Comparison of ENCODE assay signal across 15 cellular contexts in genomic region chr10:65501259-65501658, GRCh38.
DNase-seq lines count a peak whose midpoint lies in the region; ATAC-seq, FAIRE-seq and TF ChIP-seq lines count a peak whose summit lies in the region.
"Had no signal": no experiment of that assay in that cellular context is flagged by ENCODE, and none has a peak within 500 bp of the region (broad histone marks: within the 10 kb centered on the region; RNA-seq: fewer than 3 reads in every experiment).

No MANE protein-coding gene starts in this region.

- no peak for FAIRE-seq in bronchial epithelial cell (lab: Jason Lieb, UNC)
- FAIRE-seq in GM12891 (lab: Jason Lieb, UNC): no peak
- FAIRE-seq: HTR-8/SVneo had no signal

- TF ChIP-seq POLR2A in GM12891 (IDR thresholded peaks at IDR 0.05; ENCODE audit: low read depth, low read length): no peak

- intact Hi-C loops in Right ventricle myocardium superior (cut with DNase I): no loop called here

- H3K4me3 ChIP-seq in bronchial epithelial cell (ENCODE audit: low read depth, low read length): no peak overlapping the region
- H3K4me3 ChIP-seq: dorsolateral prefrontal cortex had no signal

- TF ChIP-seq CTCF in bronchial epithelial cell (IDR thresholded peaks at IDR 0.05; ENCODE audit: insufficient read depth, low read length, severe bottlenecking): no peak

- ATAC-seq in GM19372 (IDR thresholded peaks at IDR 0.05; ENCODE audit: low read depth, unreplicated experiment) (peak; percentile 83), HG03354 (IDR thresholded peaks at IDR 0.05; ENCODE audit: poor library complexity, severe bottlenecking, unreplicated experiment) (peak; percentile 87), Right ventricle myocardium superior (ENCODE audit: poor library complexity) (no peak)

- no peaks in the 10 kb centered on the region for H3K36me3 ChIP-seq in bronchial epithelial cell (ENCODE audit: control insufficient read depth, insufficient read depth, low read length)
- H3K36me3 ChIP-seq: WERI-Rb-1 had no signal

- no peaks in the 10 kb centered on the region for H3K27me3 ChIP-seq in bronchial epithelial cell (ENCODE audit: control insufficient read depth, insufficient read depth, low read length)
- H3K27me3 ChIP-seq: dorsolateral prefrontal cortex had no signal

- DNase-seq in DMS53 (lab: John Stamatoyannopoulos, UW) (peak; percentile 96), bronchial epithelial cell (ENCODE audit: low read depth) (peak; percentile 9), Right ventricle myocardium superior (no peak), HCEC 1CT (no peak), GM12891 (ENCODE audit: insufficient read length, low spot score) (no peak)
- no peak for DNase-seq in activated naive CD4-positive, alpha-beta T cell (lab: John Stamatoyannopoulos, UW)
- DNase-seq: activated T-cell treated with anti-CD3 and anti-CD28 coated beads for 4 hours; dorsolateral prefrontal cortex; NCI-H1092 treated with DMSO at 0.1 percent for 48 hours; stimulated activated CD4-positive, alpha-beta T cell treated with anti-CD3 and anti-CD28 coated beads, Interleukin-4, amount 100 ng/mL, for 24 hours; stimulated activated naive CD4-positive, alpha-beta T cell treated with Interleukin-2 at 50 U/mL for 16 hours; WERI-Rb-1 had no signal

TF ChIP-seq in GM12891, 5 proteins besides CTCF, POLR2A, EP300 and RAD21:
- no peak for TF ChIP-seq TAF1 (IDR thresholded peaks at IDR 0.05; ENCODE audit: low read depth, low read length)
- TF ChIP-seq SPI1 (IDR thresholded peaks at IDR 0.05; ENCODE audit: low read depth, low read length): no peak
- TF ChIP-seq POU2F2 (IDR thresholded peaks at IDR 0.05; ENCODE audit: low read depth, low read length): no peak
- no peak for TF ChIP-seq POLR2AphosphoS5 (IDR thresholded peaks at IDR 0.05; ENCODE audit: low read depth, low read length)
- TF ChIP-seq PAX5 (IDR thresholded peaks at IDR 0.05; ENCODE audit: insufficient read depth, low read length, severe bottlenecking): no peak

Comparison
In these comparisons a context has a peak if more than half of its experiments do, and no peak if none do; other contexts are left out.
1. DNase-seq: peak in DMS53 (single experiment) and bronchial epithelial cell (single experiment); none in Right ventricle myocardium superior (single experiment), HCEC 1CT (single experiment), GM12891 (single experiment) and activated naive CD4-positive, alpha-beta T cell (0 of 4).